ENCODE assay signal across 18 cellular contexts in genomic region chr4:184424993-184425758, GRCh38. TPM values are rescaled to one million over a fixed set of nuclear protein-coding genes. Genes with fewer than 3 reads are reported as not detected.
DNase-seq lines count a peak whose midpoint lies in the region; ATAC-seq and TF ChIP-seq lines count a peak whose summit lies in the region.
"Had no signal": no experiment of that assay in that cellular context is flagged by ENCODE, and none has a peak within 500 bp of the region (broad histone marks: within the 10 kb centered on the region; RNA-seq: fewer than 3 reads in every experiment).

No MANE protein-coding gene starts in this region.

- H3K27me3 ChIP-seq in lower lobe of right lung (ENCODE audit: low read depth), result no peaks in the 10 kb centered on the region
- H3K27me3 ChIP-seq: SJCRH30 had no signal

- CTCF ChIA-PET in activated CD4-positive, alpha-beta T cell treated with anti-CD3 and anti-CD28 coated beads, Interleukin-2, amount 10 ng/mL, durations not matched to agents 7 days and 5 days (lab: Charles Lee), result interaction anchor here (0.6 kb wide), 1 partner anchor 99 kb away, joined by 3 read pairs; no protein-coding TSS in a partner anchor
- CTCF ChIA-PET in activated CD8-positive, alpha-beta memory T cell treated with anti-CD3 and anti-CD28 coated beads, Interleukin-2, amount 10 ng/mL, durations not matched to agents 7 days and 5 days (lab: Charles Lee), result no interaction called here

- no peak for DNase-seq in activated CD4-positive, alpha-beta T cell treated with anti-CD3 and anti-CD28 coated beads, Interleukin-2, amount 10 ng/mL, durations not matched to agents 7 days and 5 days
- no peak for DNase-seq in activated CD4-positive, alpha-beta T cell treated with anti-CD3 and anti-CD28 coated beads for 1 hour
- DNase-seq in cerebellum (ENCODE audit: low spot score), result peak; percentile 66
- DNase-seq in lower lobe of right lung, result no peak
- DNase-seq in foreskin melanocyte, result no peak
- DNase-seq in T1000 (lab: John Stamatoyannopoulos, UW), result no peak
- no peak for DNase-seq in activated CD8-positive, alpha-beta memory T cell treated with anti-CD3 and anti-CD28 coated beads, Interleukin-2, amount 10 ng/mL, durations not matched to agents 7 days and 5 days
- DNase-seq: activated effector memory CD4-positive, alpha-beta T cell treated with Interleukin-2 at 50 U/mL for 16 hours; DMS53; H7; NCI-H1105; SJCRH30 had no signal

- H3K27me3 Mint-ChIP-seq in activated CD4-positive, alpha-beta T cell treated with anti-CD3 and anti-CD28 coated beads, Interleukin-2, amount 10 ng/mL, durations not matched to agents 7 days and 5 days, result no peaks in the 10 kb centered on the region
- no peaks in the 10 kb centered on the region for H3K27me3 Mint-ChIP-seq in activated CD8-positive, alpha-beta memory T cell treated with anti-CD3 and anti-CD28 coated beads, Interleukin-2, amount 10 ng/mL, durations not matched to agents 7 days and 5 days

- peaks cover 74% of the 10 kb centered on the region for H3K36me3 Mint-ChIP-seq in activated CD4-positive, alpha-beta T cell treated with anti-CD3 and anti-CD28 coated beads, Interleukin-2, amount 10 ng/mL, durations not matched to agents 7 days and 5 days (ENCODE audit: low read depth)
- peaks cover 65% of the 10 kb centered on the region for H3K36me3 Mint-ChIP-seq in activated CD8-positive, alpha-beta memory T cell treated with anti-CD3 and anti-CD28 coated beads, Interleukin-2, amount 10 ng/mL, durations not matched to agents 7 days and 5 days

- peaks cover 4% of the 10 kb centered on the region for H3K9me3 Mint-ChIP-seq in activated CD4-positive, alpha-beta T cell treated with anti-CD3 and anti-CD28 coated beads, Interleukin-2, amount 10 ng/mL, durations not matched to agents 7 days and 5 days
- peaks cover 2% of the 10 kb centered on the region for H3K9me3 Mint-ChIP-seq in activated CD8-positive, alpha-beta memory T cell treated with anti-CD3 and anti-CD28 coated beads, Interleukin-2, amount 10 ng/mL, durations not matched to agents 7 days and 5 days (ENCODE audit: low read depth)

- H3K27ac Mint-ChIP-seq in activated CD4-positive, alpha-beta T cell treated with anti-CD3 and anti-CD28 coated beads, Interleukin-2, amount 10 ng/mL, durations not matched to agents 7 days and 5 days, result peak overlapping the region; percentile 15
- H3K27ac Mint-ChIP-seq in activated CD8-positive, alpha-beta memory T cell treated with anti-CD3 and anti-CD28 coated beads, Interleukin-2, amount 10 ng/mL, durations not matched to agents 7 days and 5 days, result no peak overlapping the region
- H3K27ac Mint-ChIP-seq: WTC11 had no signal

- intact Hi-C loops in lower lobe of right lung (cut with DNase I), result no loop called here

- POLR2A ChIA-PET in activated CD4-positive, alpha-beta T cell treated with anti-CD3 and anti-CD28 coated beads, Interleukin-2, amount 10 ng/mL, durations not matched to agents 7 days and 5 days (lab: Charles Lee), result no interaction called here

- peaks cover 63% of the 10 kb centered on the region for H3K4me1 Mint-ChIP-seq in activated CD4-positive, alpha-beta T cell treated with anti-CD3 and anti-CD28 coated beads, Interleukin-2, amount 10 ng/mL, durations not matched to agents 7 days and 5 days
- peaks cover 71% of the 10 kb centered on the region for H3K4me1 Mint-ChIP-seq in activated CD8-positive, alpha-beta memory T cell treated with anti-CD3 and anti-CD28 coated beads, Interleukin-2, amount 10 ng/mL, durations not matched to agents 7 days and 5 days

- no peak overlapping the region for H3K4me3 ChIP-seq in lower lobe of right lung
- H3K4me3 ChIP-seq: A549, GM12878, lung, SJCRH30, thoracic aorta had no signal

- H3K36me3 ChIP-seq in lower lobe of right lung, result peaks cover 57% of the 10 kb centered on the region
- H3K36me3 ChIP-seq: SJCRH30, thoracic aorta had no signal

- no peak for TF ChIP-seq CTCF in lower lobe of right lung (IDR thresholded peaks at IDR 0.05)

- ATAC-seq in lower lobe of right lung, result peak; percentile 38 to 39
- no peak for ATAC-seq in activated CD8-positive, alpha-beta memory T cell treated with anti-CD3 and anti-CD28 coated beads, Interleukin-2, amount 10 ng/mL, durations not matched to agents 7 days and 5 days
- ATAC-seq: A549, GM12878, WTC11 had no signal

- no peaks in the 10 kb centered on the region for H3K9me3 ChIP-seq in lower lobe of right lung
- H3K9me3 ChIP-seq: A549, thoracic aorta had no signal

- H3K4me1 ChIP-seq in lower lobe of right lung, result peaks cover 65% of the 10 kb centered on the region
- H3K4me1 ChIP-seq: A549, SJCRH30 had no signal

- no peak overlapping the region for H3K4me3 Mint-ChIP-seq in activated CD4-positive, alpha-beta T cell treated with anti-CD3 and anti-CD28 coated beads, Interleukin-2, amount 10 ng/mL, durations not matched to agents 7 days and 5 days
- no peak overlapping the region for H3K4me3 Mint-ChIP-seq in activated CD8-positive, alpha-beta memory T cell treated with anti-CD3 and anti-CD28 coated beads, Interleukin-2, amount 10 ng/mL, durations not matched to agents 7 days and 5 days
- H3K4me3 Mint-ChIP-seq: WTC11 had no signal

- H3K27ac ChIP-seq in lower lobe of right lung (peak overlapping the region; percentile 11), temporal lobe (ENCODE audit: low read depth, low read length) (peak overlapping the region; percentile 31)
- H3K27ac ChIP-seq: A549, SJCRH30, thoracic aorta had no signal

RNA-seq across cellular contexts. Expression of gene IRF2, which starts 49.2 kb away (rescaled TPM):
- 10 to 100 TPM; 82.1 to 84.3 TPM for total RNA-seq in activated CD4-positive, alpha-beta T cell treated with anti-CD3 and anti-CD28 coated beads, Interleukin-2, amount 10 ng/mL, durations not matched to agents 7 days and 5 days
- total RNA-seq in cerebellum (12.7 TPM), lower lobe of right lung (53.3 TPM), temporal lobe (6.4 TPM)
- total RNA-seq in activated CD8-positive, alpha-beta memory T cell treated with anti-CD3 and anti-CD28 coated beads, Interleukin-2, amount 10 ng/mL, durations not matched to agents 7 days and 5 days, result 100 to 1,000 TPM in 1 of 2 experiments, 10 to 100 TPM in 1; 81.6 to 112 TPM
